Comparison of ENCODE assay signal across 9 cellular contexts in genomic region chr1:6261615-6261995, GRCh38. TPM values are rescaled to one million over a fixed set of nuclear protein-coding genes. Genes with fewer than 3 reads are reported as not detected.
DNase-seq lines count a peak whose midpoint lies in the region; ATAC-seq and TF ChIP-seq lines count a peak whose summit lies in the region.
"Had no signal": no experiment of that assay in that cellular context is flagged by ENCODE, and none has a peak within 500 bp of the region (broad histone marks: within the 10 kb centered on the region; RNA-seq: fewer than 3 reads in every experiment).

No MANE protein-coding gene starts in this region.

- no peak overlapping the region for H3K14ac ChIP-seq in neuronal stem cell (ENCODE audit: low read length)

- H4K8ac ChIP-seq in neuronal stem cell (ENCODE audit: low read depth, low read length), result no peak overlapping the region

- ATAC-seq in GM21786 (IDR thresholded peaks at IDR 0.05; ENCODE audit: unreplicated experiment) (no peak), GM21360 (IDR thresholded peaks at IDR 0.05; ENCODE audit: unreplicated experiment) (no peak)

- H3K9me3 ChIP-seq in DOHH2 (ENCODE audit: control insufficient read depth, insufficient read depth, low read length), result no peaks in the 10 kb centered on the region
- no peaks in the 10 kb centered on the region for H3K9me3 ChIP-seq in endodermal cell (ENCODE audit: control insufficient read depth, low read length)
- no peaks in the 10 kb centered on the region for H3K9me3 ChIP-seq in neuronal stem cell (replicated peaks in 1 of 2; ENCODE audit: control insufficient read depth in 2 of 2, insufficient read depth in 1 of 2, low read depth in 1 of 2, low read length in 2 of 2)

- peak overlapping the region; percentile 93 for H3K18ac ChIP-seq in neuronal stem cell (ENCODE audit: low read length)

- H3K9me2 ChIP-seq in DOHH2 (replicated peaks; ENCODE audit: control insufficient read depth, low read length), result no peaks in the 10 kb centered on the region

- H3K79me1 ChIP-seq in neuronal stem cell (ENCODE audit: low read depth, low read length), result peaks cover 11% of the 10 kb centered on the region

- H4K91ac ChIP-seq in neuronal stem cell (ENCODE audit: low read depth, low read length, poor library complexity), result no peak overlapping the region

- H3K27me3 ChIP-seq in DOHH2 (ENCODE audit: control insufficient read depth, low read length) (peaks cover 29% of the 10 kb centered on the region), endodermal cell (ENCODE audit: control insufficient read depth, insufficient read depth, low read length, poor library complexity, severe bottlenecking) (peaks cover 35% of the 10 kb centered on the region), neuronal stem cell (ENCODE audit: control insufficient read depth in 3 of 3, insufficient read depth in 3 of 3, low read depth in 1 of 3, low read length in 3 of 3) (no peaks in the 10 kb centered on the region)

- H3K4me2 ChIP-seq in DOHH2 (ENCODE audit: low read length) (peak overlapping the region; percentile 57), neuronal stem cell (ENCODE audit: insufficient read depth, low read length, poor library complexity, severe bottlenecking) (peak overlapping the region; percentile 95)

- no peaks in the 10 kb centered on the region for H3K9me3 Mint-ChIP-seq in endodermal cell

- no peaks in the 10 kb centered on the region; the same call in 1 of the 2 replicates for H3F3A ChIP-seq in DOHH2 (ENCODE audit: control insufficient read depth, insufficient read depth)

- H3K27me3 Mint-ChIP-seq in endodermal cell (ENCODE audit: insufficient read depth), result peaks cover 43% of the 10 kb centered on the region

- peak overlapping the region; percentile 23 for H2AK5ac ChIP-seq in neuronal stem cell (ENCODE audit: low read depth, low read length)

- H3K4me3 ChIP-seq in DOHH2 (ENCODE audit: low read length), result no peak overlapping the region
- H3K4me3 ChIP-seq in endodermal cell (ENCODE audit: low read length), result peak overlapping the region; percentile 60
- peak overlapping the region; percentile 60 to 92 for H3K4me3 ChIP-seq in neuronal stem cell (ENCODE audit: low read length in 2 of 2)

- H3K27ac Mint-ChIP-seq in endodermal cell, result no peak overlapping the region

- H3K4ac ChIP-seq in neuronal stem cell (ENCODE audit: low read length), result no peak overlapping the region

- H3K4me1 ChIP-seq in DOHH2 (ENCODE audit: control insufficient read depth, low read length) (peaks cover 25% of the 10 kb centered on the region), endodermal cell (ENCODE audit: control insufficient read depth, insufficient read depth, low read length) (no peaks in the 10 kb centered on the region), neuronal stem cell (ENCODE audit: control insufficient read depth in 2 of 2, insufficient read depth in 1 of 2, low read depth in 1 of 2, low read length in 2 of 2) (peaks cover 10 to 28% of the 10 kb centered on the region in 2 donors)

- H3K36me3 ChIP-seq in DOHH2 (ENCODE audit: control insufficient read depth, low read length) (no peaks in the 10 kb centered on the region), endodermal cell (ENCODE audit: control insufficient read depth, insufficient read depth, low read length) (no peaks in the 10 kb centered on the region), neuronal stem cell (replicated peaks in 1 of 2; ENCODE audit: control insufficient read depth in 2 of 2, insufficient read depth in 2 of 2, low read length in 2 of 2) (peaks cover 4 to 6% of the 10 kb centered on the region in 2 donors)

- no peak overlapping the region for H3K9ac ChIP-seq in endodermal cell (ENCODE audit: extremely low read depth, low read length, poor library complexity, severe bottlenecking)
- H3K9ac ChIP-seq in neuronal stem cell (ENCODE audit: low read depth, low read length, poor library complexity), result peak overlapping the region; percentile 16

- peaks cover 9% of the 10 kb centered on the region for H4K20me1 ChIP-seq in DOHH2 (ENCODE audit: control insufficient read depth, insufficient read depth, low read depth, low read length)

- H3K4me1 Mint-ChIP-seq in endodermal cell, result peaks cover 3% of the 10 kb centered on the region

- peak; percentile 56 for DNase-seq in NCI-H69 (lab: John Stamatoyannopoulos, UW)
- DNase-seq in endodermal cell, result peak; percentile 82
- no peak for DNase-seq in neuronal stem cell (ENCODE audit: low spot score)
- DNase-seq in NOMO-1 treated with dmso at 0.1 percent for 144 hours (lab: John Stamatoyannopoulos, UW; ENCODE audit: unreplicated experiment), result no peak
- no peak for DNase-seq in AML-193 (lab: John Stamatoyannopoulos, UW)

- H2BK5ac ChIP-seq in neuronal stem cell (ENCODE audit: low read length), result peak overlapping the region; percentile 5

- H2BK15ac ChIP-seq in neuronal stem cell (ENCODE audit: low read length), result peak overlapping the region; percentile 45

- H2BK120ac ChIP-seq in neuronal stem cell (ENCODE audit: low read depth, low read length), result no peak overlapping the region

- H3K23ac ChIP-seq in neuronal stem cell (ENCODE audit: low read depth, low read length, poor library complexity), result no peak overlapping the region

- peak overlapping the region; percentile 51 for H3K4me3 Mint-ChIP-seq in endodermal cell

- H2AFZ ChIP-seq in neuronal stem cell (ENCODE audit: low read length), result peak overlapping the region; percentile 92

- TF ChIP-seq CTCF in DOHH2 (IDR thresholded peaks at IDR 0.05; ENCODE audit: low read depth, low read length, poor library complexity, severe bottlenecking) (no peak), endodermal cell (conservative IDR thresholded peaks at IDR 0.05) (no peak)

- H3K27ac ChIP-seq in DOHH2 (ENCODE audit: low read depth, low read length) (no peak overlapping the region), endodermal cell (ENCODE audit: low read depth, low read length) (peak overlapping the region; percentile 70), neuronal stem cell (replicated peaks; ENCODE audit: low read length) (peak overlapping the region; percentile 39)

- 16 to 19% methylated on average over 5 to 15 of the region's 15 CpGs for WGBS in endodermal cell (ENCODE audit: insufficient coverage in 1 of 2, insufficient read length in 1 of 2), 2 experiments
- no CpG with 5 or more reads among the region's 15 CpGs for WGBS in neuronal stem cell (ENCODE audit: extremely low coverage in 2 of 2, insufficient read length in 2 of 2, insufficient replicate concordance in 1 of 2), 2 donors

- H3K36me3 Mint-ChIP-seq in endodermal cell (ENCODE audit: low read depth), result no peaks in the 10 kb centered on the region

- peak overlapping the region; percentile 49 for H2BK12ac ChIP-seq in neuronal stem cell (ENCODE audit: low read length)

- no peaks in the 10 kb centered on the region for H3K79me2 ChIP-seq in DOHH2 (ENCODE audit: control insufficient read depth, low read length)

RNA-seq across cellular contexts. Expression of gene GPR153, which starts 0.7 kb away (rescaled TPM):
- total RNA-seq in endodermal cell, result 1 to 10 TPM; 2.4 to 2.8 TPM
- 25.3 TPM for polyA plus RNA-seq in endodermal cell (2013, experiment 1 of 2)
- polyA plus RNA-seq in endodermal cell (2013, experiment 2 of 2), result 23.1 TPM
- 21.7 TPM for polyA plus RNA-seq in neuronal stem cell (2013, experiment 1 of 2)
- 21.5 TPM for polyA plus RNA-seq in neuronal stem cell (2013, experiment 2 of 2)

RNA-seq across cellular contexts. Expression of gene HES3, which starts 17.6 kb away (rescaled TPM):
- total RNA-seq in endodermal cell, result 1 to 10 TPM in 1 of 2 donors, not detected in 1; 2.7 TPM
- polyA plus RNA-seq in endodermal cell (2013, experiment 1 of 2), result 6.6 TPM
- 2.8 TPM for polyA plus RNA-seq in endodermal cell (2013, experiment 2 of 2)
- polyA plus RNA-seq in neuronal stem cell (2013, experiment 1 of 2), result 0.08 TPM
- polyA plus RNA-seq in neuronal stem cell (2013, experiment 2 of 2), result 0.15 TPM
- total RNA-seq: dermis microvascular lymphatic vessel endothelial cell had no signal

RNA-seq across cellular contexts. Expression of gene ICMT, which starts 25.8 kb away (rescaled TPM):
- total RNA-seq in endodermal cell, result 10 to 100 TPM; 75.9 to 80.3 TPM
- polyA plus RNA-seq in endodermal cell (2013, experiment 1 of 2), result 54.4 TPM
- 52.1 TPM for polyA plus RNA-seq in endodermal cell (2013, experiment 2 of 2)
- polyA plus RNA-seq in neuronal stem cell (2013, experiment 1 of 2), result 38.1 TPM
- 38.5 TPM for polyA plus RNA-seq in neuronal stem cell (2013, experiment 2 of 2)

RNA-seq across cellular contexts. Expression of gene RNF207, which starts 55.7 kb away (rescaled TPM):
- total RNA-seq in endodermal cell, result 1 to 10 TPM; 4.8 to 7.7 TPM
- 1.7 TPM for polyA plus RNA-seq in endodermal cell (2013, experiment 1 of 2)
- polyA plus RNA-seq in endodermal cell (2013, experiment 2 of 2), result 1.2 TPM
- polyA plus RNA-seq in neuronal stem cell (2013, experiment 1 of 2), result 0.68 TPM
- 0.66 TPM for polyA plus RNA-seq in neuronal stem cell (2013, experiment 2 of 2)

Comparison
In these comparisons a context has a peak if more than half of its experiments do, and no peak if none do; other contexts are left out.
1. DNase-seq: peak in NCI-H69 (single experiment) and endodermal cell (single experiment); none in neuronal stem cell (single experiment), NOMO-1 treated with dmso at 0.1 percent for 144 hours (single experiment) and AML-193 (0 of 2).